Comparison of ENCODE assay signal across 8 cellular contexts in genomic region chr10:50052778-50053376, GRCh38. TPM values are rescaled to one million over a fixed set of nuclear protein-coding genes. Genes with fewer than 3 reads are reported as not detected.
DNase-seq lines count a peak whose midpoint lies in the region; ATAC-seq, FAIRE-seq and TF ChIP-seq lines count a peak whose summit lies in the region.
"Not testable (repeated sequence)": the region's sequence is repeated elsewhere in the genome, so short reads cannot be mapped to it uniquely, and the experiment has no call there.

No MANE protein-coding gene starts in this region.

- 74% methylated on average over 6 of the region's 6 CpGs for WGBS in HepG2 (ENCODE audit: low lambda C conversion rate)

- in situ Hi-C loops in HepG2 (cut with HindIII; ENCODE audit: extremely low pct_ligation_motif_present, low pct_unique_long_range_greater_than_20kb), result not testable (repeated sequence)

- TF ChIP-seq CTCF in endothelial cell (IDR thresholded peaks at IDR 0.05; ENCODE audit: unreplicated experiment); left ventricle myocardium inferior (IDR thresholded peaks at IDR 0.05; ENCODE audit: borderline replicate concordance); HepG2 (CRISPR knock-in tag; IDR thresholded peaks at IDR 0.05); mucosa of descending colon (IDR thresholded peaks at IDR 0.05); upper lobe of right lung (IDR thresholded peaks at IDR 0.05): not testable (repeated sequence)

- DNase-seq in SJSA1 (ENCODE audit: low read depth in 1 of 2, low spot score in 2 of 2); endothelial cell (ENCODE audit: low spot score); left ventricle myocardium inferior; HepG2 (ENCODE audit: low spot score); mucosa of descending colon; upper lobe of right lung: not testable (repeated sequence)

- not testable (repeated sequence) for H3K36me3 ChIP-seq in SJSA1; left ventricle myocardium inferior; HepG2 (replicated peaks in 1 of 2; ENCODE audit: control insufficient read depth in 1 of 2, insufficient read depth in 2 of 2, low read length in 2 of 2); mucosa of descending colon (ENCODE audit: low read depth); upper lobe of right lung

- not testable (repeated sequence) for H3K9me3 ChIP-seq in SJSA1 (replicated peaks); left ventricle myocardium inferior (replicated peaks); HepG2 (ENCODE audit: low read length); mucosa of descending colon; upper lobe of right lung

- POLR2A ChIA-PET in HepG2 (lab: Yijun Ruan, JAX), result not testable (repeated sequence)

- H3K9ac ChIP-seq in HepG2 (ENCODE audit: insufficient read depth, low read depth, low read length), result 0 out of 2 replicates have a peak overlapping the region, but pooled peaks have one; percentile 21

- not testable (repeated sequence) for TF ChIP-seq RAD21 in HepG2 (CRISPR knock-in tag; IDR thresholded peaks at IDR 0.05)

- not testable (repeated sequence) for H3K79me2 ChIP-seq in HepG2 (ENCODE audit: insufficient read depth, low read length)

- not testable (repeated sequence) for H3K36me3 Mint-ChIP-seq in endothelial cell (ENCODE audit: low read depth, unreplicated experiment)

- not testable (repeated sequence) for H3K4me2 ChIP-seq in HepG2 (ENCODE audit: low read depth, low read length)

- peak overlapping the region; percentile 42 for H2AFZ ChIP-seq in HepG2 (ENCODE audit: low read length)

- H3K9me3 Mint-ChIP-seq in endothelial cell (ENCODE audit: unreplicated experiment), result not testable (repeated sequence)

- not testable (repeated sequence) for H3K27me3 ChIP-seq in SJSA1 (replicated peaks); left ventricle myocardium inferior (ENCODE audit: low read depth); HepG2 (ENCODE audit: control insufficient read depth in 1 of 2, insufficient read depth in 2 of 2, low read length in 2 of 2); upper lobe of right lung

- CTCF ChIA-PET in HepG2 (lab: Yijun Ruan, JAX; ENCODE audit: low intra/inter-chr PET ratio, low total read pairs), result not testable (repeated sequence)

- H3K27ac ChIP-seq in SJSA1, result peak overlapping the region; percentile 92
- H3K27ac ChIP-seq in left ventricle myocardium inferior (replicated peaks), result peak overlapping the region; percentile 72
- peak overlapping the region; percentile 79 for H3K27ac ChIP-seq in HepG2 (ENCODE audit: extremely low read length, insufficient read depth, low read length)
- peak overlapping the region; percentile 63 for H3K27ac ChIP-seq in upper lobe of right lung

- not testable (repeated sequence) for BruUV-seq in HepG2 (replicated peaks; lab: Mats Ljungman, UMichigan)

- H4K20me1 ChIP-seq in HepG2 (ENCODE audit: insufficient read depth, low read length), result not testable (repeated sequence)

- intact Hi-C loops in left ventricle myocardium inferior (cut with micrococcal nuclease); HepG2 (cut with micrococcal nuclease; ENCODE audit: unreplicated experiment); mucosa of descending colon (cut with DNase I, micrococcal nuclease); upper lobe of right lung (cut with DNase I): not testable (repeated sequence)

- H3K27ac Mint-ChIP-seq in endothelial cell (ENCODE audit: unreplicated experiment), result peak overlapping the region; percentile 61

- H3K4me3 Mint-ChIP-seq in endothelial cell (ENCODE audit: unreplicated experiment), result not testable (repeated sequence)

- H3K27me3 Mint-ChIP-seq in endothelial cell (ENCODE audit: unreplicated experiment), result not testable (repeated sequence)

- not testable (repeated sequence) for TF ChIP-seq EP300 in HepG2 (IDR thresholded peaks at IDR 0.05; ENCODE audit: low read depth in 2 of 2, low read length in 2 of 2); HepG2 (CRISPR knock-in tag; IDR thresholded peaks at IDR 0.05; ENCODE audit: borderline replicate concordance)

- H3K4me1 Mint-ChIP-seq in endothelial cell (ENCODE audit: unreplicated experiment), result not testable (repeated sequence)

- TF ChIP-seq POLR2A in HepG2 (IDR thresholded peaks at IDR 0.05; ENCODE audit: insufficient read depth in 1 of 2, low read depth in 2 of 2, low read length in 2 of 2), result not testable (repeated sequence)

- H3K4me1 ChIP-seq in SJSA1 (replicated peaks); mucosa of descending colon (ENCODE audit: low read depth); upper lobe of right lung: not testable (repeated sequence)
- H3K4me1 ChIP-seq in left ventricle myocardium inferior (peaks cover 14% of the 10 kb centered on the region), HepG2 (ENCODE audit: insufficient read depth, low read length) (peaks cover 48% of the 10 kb centered on the region)

- ATAC-seq in GM18502 (IDR thresholded peaks at IDR 0.05; ENCODE audit: poor library complexity, unreplicated experiment), result peak; percentile 16
- ATAC-seq in HG03039 (IDR thresholded peaks at IDR 0.05; ENCODE audit: unreplicated experiment), result peak; percentile 7
- peak; percentile 39; the same call in 2 of the 3 replicates for ATAC-seq in HepG2
- ATAC-seq in mucosa of descending colon, result peak; percentile 47
- peak; percentile 24 for ATAC-seq in upper lobe of right lung

- not testable (repeated sequence) for H3K4me3 ChIP-seq in SJSA1; left ventricle myocardium inferior; HepG2 (replicated peaks in 1 of 3; ENCODE audit: insufficient read depth in 1 of 3, low read depth in 2 of 3, low read length in 3 of 3); mucosa of descending colon; upper lobe of right lung

- not testable (repeated sequence) for FAIRE-seq in HepG2 (lab: Jason Lieb, UNC)

TF ChIP-seq in HepG2, 621 proteins besides CTCF, POLR2A, EP300 and RAD21 (continues in another document):
- TF ChIP-seq SOX13, FOXP1 (IDR thresholded peaks at IDR 0.05): not testable (repeated sequence)
- TF ChIP-seq SOX13 (CRISPR knock-in tag; conservative IDR thresholded peaks at IDR 0.05 in 1 of 2, IDR thresholded peaks at IDR 0.05 in 1 of 2) (0 out of 4 replicates have a peak, but pooled peaks of 1 of the 2 experiments have one; percentile 16), FOXP1 (CRISPR knock-in tag; IDR thresholded peaks at IDR 0.05) (0 out of 2 replicates have a peak, but pooled peaks have one; percentile 11)

RNA-seq across cellular contexts. Expression of gene WASHC2A, which starts 14.9 kb away (rescaled TPM):
- total RNA-seq in SJSA1 (2014; rRNA removed; shearing (Covaris generic)), result 20.8 and 22.3 TPM in 2 replicates
- total RNA-seq in endothelial cell (ENCODE audit: unreplicated experiment) (79.3 TPM), left ventricle myocardium inferior (45.4 TPM), HepG2 (2016; rRNA removed; fragmentation: Illumina TruSeq; extraction: Trizol) (29.6 and 42.1 TPM in 2 replicates), mucosa of descending colon (10 to 100 TPM; 54.0 to 79.3 (median 62.7) TPM), upper lobe of right lung (53.6 TPM)
- 6.6 and 7.1 TPM in 2 replicates for total RNA-seq in HepG2 (2016; cell fraction: cytosol; rRNA removed; fragmentation: Illumina TruSeq; extraction: Trizol; ENCODE audit: low read depth)
- total RNA-seq in HepG2 (2016; cell fraction: insoluble cytoplasmic fraction; rRNA removed; fragmentation: Illumina TruSeq; extraction: Trizol), result 29.5 and 35.8 TPM in 2 replicates
- 8.1 and 9.6 TPM in 2 replicates for total RNA-seq in HepG2 (2016; cell fraction: membrane; rRNA removed; fragmentation: Illumina TruSeq; extraction: Trizol)
- 36.6 and 38.6 TPM in 2 replicates for total RNA-seq in HepG2 (2016; cell fraction: nucleus; rRNA removed; fragmentation: Illumina TruSeq; extraction: Trizol)
- 20.7 and 22.8 TPM in 2 replicates for polyA plus RNA-seq in HepG2 (2011; rRNA removed)
- 10.4 and 11.2 TPM in 2 replicates for polyA plus RNA-seq in HepG2 (2011; cell fraction: cytosol; rRNA removed)
- polyA plus RNA-seq in HepG2 (2011; cell fraction: nucleus; rRNA removed), result 42.6 and 48.6 TPM in 2 replicates
- 19.8 and 20.5 TPM in 2 replicates for polyA plus RNA-seq in HepG2 (2012)
- polyA plus RNA-seq in HepG2 (2016; cell fraction: cytosol; fragmentation: Illumina TruSeq; extraction: Trizol; ENCODE audit: low read depth), result 1.4 and 1.9 TPM in 2 replicates
- polyA plus RNA-seq in HepG2 (2016; cell fraction: insoluble cytoplasmic fraction; fragmentation: Illumina TruSeq; extraction: Trizol; ENCODE audit: low read depth), result 29.3 and 32.5 TPM in 2 replicates
- 3.3 and 3.5 TPM in 2 replicates for polyA plus RNA-seq in HepG2 (2016; cell fraction: membrane; fragmentation: Illumina TruSeq; extraction: Trizol; ENCODE audit: low read depth)
- 61.7 and 65.9 TPM in 2 replicates for polyA plus RNA-seq in HepG2 (2016; cell fraction: nucleus; fragmentation: Illumina TruSeq; extraction: Trizol; ENCODE audit: insufficient read depth, low read depth)
- polyA minus RNA-seq in HepG2 (2011; rRNA and poly(A)+ RNA removed; ENCODE audit: low replicate concordance), result 9.0 and 15.5 TPM in 2 replicates
- polyA minus RNA-seq in HepG2 (2011; cell fraction: cytosol; rRNA and poly(A)+ RNA removed), result 14.3 and 17.2 TPM in 2 replicates
- polyA minus RNA-seq in HepG2 (2011; cell fraction: nucleus; rRNA and poly(A)+ RNA removed), result 54.2 and 74.1 TPM in 2 replicates
